Comparison of ENCODE assay signal across 8 cellular contexts in genomic region chr18:50297621-50298442, GRCh38. TPM values are rescaled to one million over a fixed set of nuclear protein-coding genes. Genes with fewer than 3 reads are reported as not detected.
DNase-seq lines count a peak whose midpoint lies in the region; ATAC-seq and TF ChIP-seq lines count a peak whose summit lies in the region.

No MANE protein-coding gene starts in this region.

- H3K9me3 ChIP-seq in CD4-positive, alpha-beta memory T cell (ENCODE audit: control insufficient read depth in 1 of 2, low read length in 2 of 2) = no peaks in the 10 kb centered on the region
- no peaks in the 10 kb centered on the region for H3K9me3 ChIP-seq in PC-9 (ENCODE audit: insufficient read depth, low read depth)

- no peaks in the 10 kb centered on the region for H4K20me1 ChIP-seq in PC-9 (ENCODE audit: insufficient read depth)

- POLR2A ChIA-PET in CD4-positive, alpha-beta memory T cell (lab: Charles Lee; ENCODE audit: partially characterized antibody) = interaction anchor here (0.6 to 2.0 kb wide), 4 partner anchors 9 to 65 kb away, joined by 3 to 11 read pairs (median 4); no protein-coding TSS in a partner anchor
- POLR2A ChIA-PET in PC-9 (lab: Charles Lee; ENCODE audit: unreplicated experiment) = no interaction called here

- peak; percentile 65 to 73 (median 70) for DNase-seq in CD4-positive, alpha-beta memory T cell
- DNase-seq in PC-9 = peak in 1 of 2 experiments; percentile 52
- DNase-seq in activated naive CD4-positive, alpha-beta T cell treated with anti-CD3 and anti-CD28 coated beads, Interleukin-2, amount 50 U/mL, for 16 hours = peak; percentile 64
- DNase-seq in glutamatergic neuron = peak; percentile 81
- DNase-seq in nucleus accumbens (lab: John Stamatoyannopoulos, UW) = peak in 47 of 56 donors; percentile 7 to 79 (median 37)
- no peak for DNase-seq in type B pancreatic cell (ENCODE audit: extremely low spot score, unreplicated experiment)

- H3K27ac Mint-ChIP-seq in CD4-positive, alpha-beta memory T cell = peak overlapping the region in 5 of 7 donors; percentile 25 to 90 (median 69)
- H3K27ac Mint-ChIP-seq in glutamatergic neuron (ENCODE audit: unreplicated experiment) = no peak overlapping the region
- peak overlapping the region; percentile 43 for H3K27ac Mint-ChIP-seq in type B pancreatic cell

- ATAC-seq in GM19438 (IDR thresholded peaks at IDR 0.05; ENCODE audit: low read depth, unreplicated experiment) = peak; percentile 100
- peak; percentile 99 for ATAC-seq in HG03520 (IDR thresholded peaks at IDR 0.05; ENCODE audit: unreplicated experiment)

- no TSS peak for BruUV-seq in PC-9 (replicated peaks; lab: Mats Ljungman, UMichigan)

- H3K27me3 ChIP-seq in CD4-positive, alpha-beta memory T cell (ENCODE audit: insufficient read depth, low read length) = peaks cover 6% of the 10 kb centered on the region
- H3K27me3 ChIP-seq in PC-9 (ENCODE audit: insufficient read depth, low read depth) = no peaks in the 10 kb centered on the region

- peak overlapping the region; percentile 75 for H3K4me2 ChIP-seq in PC-9

- H3K4me1 ChIP-seq in CD4-positive, alpha-beta memory T cell (ENCODE audit: insufficient read depth, low read length) = peaks cover 11% of the 10 kb centered on the region
- H3K4me1 ChIP-seq in PC-9 (replicated peaks; ENCODE audit: insufficient read depth) = peaks cover 13% of the 10 kb centered on the region

- H3F3A ChIP-seq in PC-9 (ENCODE audit: insufficient read depth, low read depth) = no peaks in the 10 kb centered on the region

- H3K79me2 ChIP-seq in PC-9 (ENCODE audit: low read depth) = no peaks in the 10 kb centered on the region

- CTCF ChIA-PET in CD4-positive, alpha-beta memory T cell (lab: Charles Lee; ENCODE audit: partially characterized antibody) = interaction anchor here (1.1 kb wide), 1 partner anchor 27 kb away, joined by 3 read pairs; no protein-coding TSS in a partner anchor
- CTCF ChIA-PET in PC-9 (lab: Charles Lee) = no interaction called here

- H2AFZ ChIP-seq in PC-9 = 0 out of 2 replicates have a peak overlapping the region, but pooled peaks have one; percentile 66

- H3K4me3 ChIP-seq in CD4-positive, alpha-beta memory T cell (ENCODE audit: low read length in 2 of 2) = peak overlapping the region in 1 of 2 donors; percentile 36
- peak overlapping the region; percentile 45; the same call in 1 of the 2 replicates for H3K4me3 ChIP-seq in PC-9

- peaks cover 0 to 6% (median 0%) of the 10 kb centered on the region in 8 donors for H3K9me3 Mint-ChIP-seq in CD4-positive, alpha-beta memory T cell
- peaks cover 3% of the 10 kb centered on the region for H3K9me3 Mint-ChIP-seq in glutamatergic neuron (ENCODE audit: unreplicated experiment)
- no peaks in the 10 kb centered on the region for H3K9me3 Mint-ChIP-seq in type B pancreatic cell

- H3K4me3 Mint-ChIP-seq in CD4-positive, alpha-beta memory T cell = peak overlapping the region; percentile 76 to 86 (median 81)
- peak overlapping the region; percentile 90 for H3K4me3 Mint-ChIP-seq in glutamatergic neuron (ENCODE audit: unreplicated experiment)
- peak overlapping the region; percentile 87 for H3K4me3 Mint-ChIP-seq in type B pancreatic cell

- H3K27ac ChIP-seq in CD4-positive, alpha-beta memory T cell (ENCODE audit: low read depth, low read length) = no peak overlapping the region
- no peak overlapping the region for H3K27ac ChIP-seq in PC-9

- intact Hi-C loops in CD4-positive, alpha-beta memory T cell (cut with micrococcal nuclease) = loop anchor here (1.0 kb wide), 3 partner anchors 9 to 30 kb away; partner anchors contain the start of gene CXXC1
- intact Hi-C loops in PC-9 (cut with micrococcal nuclease; ENCODE audit: unreplicated experiment) = no loop called here

- peaks cover 19 to 23% of the 10 kb centered on the region in 2 donors for H3K27me3 Mint-ChIP-seq in CD4-positive, alpha-beta memory T cell
- H3K27me3 Mint-ChIP-seq in glutamatergic neuron (ENCODE audit: unreplicated experiment) = no peaks in the 10 kb centered on the region
- peaks cover 19% of the 10 kb centered on the region for H3K27me3 Mint-ChIP-seq in type B pancreatic cell

- H3K4me1 Mint-ChIP-seq in CD4-positive, alpha-beta memory T cell = peaks cover 5 to 12% (median 7%) of the 10 kb centered on the region in 4 donors
- H3K4me1 Mint-ChIP-seq in glutamatergic neuron (ENCODE audit: low read depth, unreplicated experiment) (no peaks in the 10 kb centered on the region), type B pancreatic cell (ENCODE audit: unreplicated experiment) (peaks cover 3% of the 10 kb centered on the region)

- no peaks in the 10 kb centered on the region for H3K9me2 ChIP-seq in PC-9 (ENCODE audit: insufficient read depth)

- no peak for TF ChIP-seq CTCF in PC-9 (conservative IDR thresholded peaks at IDR 0.05)
- TF ChIP-seq CTCF in glutamatergic neuron (IDR thresholded peaks at IDR 0.05; ENCODE audit: partially characterized antibody, unreplicated experiment) = no peak
- no peak for TF ChIP-seq CTCF in type B pancreatic cell (conservative IDR thresholded peaks at IDR 0.05)

- H3K36me3 Mint-ChIP-seq in CD4-positive, alpha-beta memory T cell = no peaks in the 10 kb centered on the region
- H3K36me3 Mint-ChIP-seq in glutamatergic neuron (ENCODE audit: unreplicated experiment) (no peaks in the 10 kb centered on the region), type B pancreatic cell (no peaks in the 10 kb centered on the region)

- H3K36me3 ChIP-seq in CD4-positive, alpha-beta memory T cell (ENCODE audit: insufficient read depth, low read length) = no peaks in the 10 kb centered on the region
- H3K36me3 ChIP-seq in PC-9 (ENCODE audit: low read depth) = no peaks in the 10 kb centered on the region

RNA-seq across cellular contexts. Expression of gene CXXC1, which starts 10.3 kb away (rescaled TPM):
- 100 to 1,000 TPM; 165 to 191 TPM for total RNA-seq in CD4-positive, alpha-beta memory T cell
- 10 to 100 TPM; 38.1 to 80.8 TPM for polyA plus RNA-seq in CD4-positive, alpha-beta memory T cell
- total RNA-seq in PC-9 (2021) (48.2 and 54.7 TPM in 2 replicates), glutamatergic neuron (ENCODE audit: unreplicated experiment) (66.3 TPM), type B pancreatic cell (ENCODE audit: low replicate concordance) (88.7 and 95.1 TPM in 2 replicates)

RNA-seq across cellular contexts. Expression of gene MBD1, which starts 16.5 kb away (rescaled TPM):
- 100 to 1,000 TPM; 135 to 144 TPM for total RNA-seq in CD4-positive, alpha-beta memory T cell
- polyA plus RNA-seq in CD4-positive, alpha-beta memory T cell = 10 to 100 TPM; 24.5 to 39.2 TPM
- total RNA-seq in PC-9 (2021) = 43.2 and 43.5 TPM in 2 replicates
- total RNA-seq in glutamatergic neuron (ENCODE audit: unreplicated experiment) = 91.0 TPM
- total RNA-seq in type B pancreatic cell (ENCODE audit: low replicate concordance) = 66.3 and 81.9 TPM in 2 replicates

RNA-seq across cellular contexts. Expression of gene CFAP53, which starts 31.5 kb away (rescaled TPM):
- total RNA-seq in CD4-positive, alpha-beta memory T cell = 1 to 10 TPM; 1.4 to 1.6 TPM
- polyA plus RNA-seq in CD4-positive, alpha-beta memory T cell = under 1 TPM; 0.10 to 0.13 TPM
- total RNA-seq in PC-9 (2021) (1.9 and 2.1 TPM in 2 replicates), glutamatergic neuron (ENCODE audit: unreplicated experiment) (0.22 TPM), type B pancreatic cell (ENCODE audit: low replicate concordance) (0.59 and 1.1 TPM in 2 replicates)
